ENCODE assay signal across 14 cellular contexts in genomic region chr7:157520249-157520648, GRCh38.
DNase-seq lines count a peak whose midpoint lies in the region; ATAC-seq, FAIRE-seq and TF ChIP-seq lines count a peak whose summit lies in the region.
"Had no signal": no experiment of that assay in that cellular context is flagged by ENCODE, and none has a peak within 500 bp of the region (broad histone marks: within the 10 kb centered on the region; RNA-seq: fewer than 3 reads in every experiment).

No MANE protein-coding gene starts in this region.

- H3K4me2 ChIP-seq in OCI-LY7 (ENCODE audit: low read length), result peak overlapping the region; percentile 36

- peaks cover 19% of the 10 kb centered on the region for H3K4me1 ChIP-seq in OCI-LY7 (ENCODE audit: insufficient read depth, low read length, poor library complexity, severe bottlenecking)

- peak overlapping the region; percentile 55 for H3K27ac ChIP-seq in OCI-LY7 (ENCODE audit: low read depth, low read length, poor library complexity, severe bottlenecking)

- FAIRE-seq in GM12891 (lab: Jason Lieb, UNC), result peak; percentile 72
- FAIRE-seq: H54 had no signal

- H2AFZ ChIP-seq in OCI-LY7 (ENCODE audit: low read length), result 0 out of 2 replicates have a peak overlapping the region, but pooled peaks have one; percentile 29

- DNase-seq in GM12891 (ENCODE audit: insufficient read length, low spot score), result peak; percentile 95
- DNase-seq in OCI-LY7 (ENCODE audit: low spot score), result peak; percentile 82
- DNase-seq in hepatic stellate cell (ENCODE audit: low spot score), result no peak
- DNase-seq in SIG-M5 treated with dmso at 0.1 percent for 504 hours (lab: John Stamatoyannopoulos, UW; ENCODE audit: unreplicated experiment), result no peak
- DNase-seq in DMS 273 treated with DMSO at 0.1 percent for 48 hours (lab: John Stamatoyannopoulos, UW), result no peak
- DNase-seq in activated gamma-delta T cell treated with Interleukin-2 at 50 U/mL for 16 hours, result no peak
- DNase-seq: activated CD8-positive, alpha-beta T cell treated with anti-CD3 and anti-CD28 coated beads, Interleukin-2, amount 10 ng/mL, durations not matched to agents 7 days and 5 days; amygdala; midbrain; NCI-H446; retina had no signal

- no peaks in the 10 kb centered on the region for H3K36me3 ChIP-seq in OCI-LY7 (ENCODE audit: insufficient read depth, low read length)

- intact Hi-C loops in OCI-LY7 (cut with micrococcal nuclease; ENCODE audit: unreplicated experiment), result no loop called here

- TF ChIP-seq CTCF in OCI-LY7 (conservative IDR thresholded peaks at IDR 0.05; ENCODE audit: low read length), result no peak

- H3K9me2 ChIP-seq in OCI-LY7 (ENCODE audit: insufficient read depth, low read length), result no peaks in the 10 kb centered on the region

- no peaks in the 10 kb centered on the region for H3K79me2 ChIP-seq in OCI-LY7 (ENCODE audit: insufficient read depth, low read depth, low read length)

- POLR2A ChIA-PET in OCI-LY7 (lab: Charles Lee), result no interaction called here

- H4K20me1 ChIP-seq in OCI-LY7 (ENCODE audit: insufficient read depth, low read length), result no peaks in the 10 kb centered on the region

- no peaks in the 10 kb centered on the region for H3K9me3 ChIP-seq in OCI-LY7 (ENCODE audit: low read length)

- TF ChIP-seq POLR2A in GM12891 (IDR thresholded peaks at IDR 0.05; ENCODE audit: low read depth, low read length), result no peak

- CTCF ChIA-PET in OCI-LY7 (lab: Charles Lee; ENCODE audit: unreplicated experiment), result no interaction called here

- ATAC-seq in GM19468 (IDR thresholded peaks at IDR 0.05; ENCODE audit: extremely low read depth, unreplicated experiment) (peak; percentile 89), HG03025 (IDR thresholded peaks at IDR 0.05; ENCODE audit: low FRiP score, unreplicated experiment) (peak; percentile 82)
- ATAC-seq: activated CD8-positive, alpha-beta T cell treated with anti-CD3 and anti-CD28 coated beads, Interleukin-2, amount 10 ng/mL, durations not matched to agents 7 days and 5 days had no signal

- H3K4me3 ChIP-seq in OCI-LY7 (ENCODE audit: low read depth, low read length, poor library complexity, severe bottlenecking), result peak overlapping the region; percentile 7

- BruUV-seq in OCI-LY7 (replicated peaks; lab: Mats Ljungman, UMichigan), result no TSS peak

TF ChIP-seq in GM12891, 5 proteins besides CTCF, POLR2A, EP300 and RAD21:
- TF ChIP-seq SPI1 (IDR thresholded peaks at IDR 0.05; ENCODE audit: low read depth, low read length) (peak; percentile 85), POLR2AphosphoS5 (IDR thresholded peaks at IDR 0.05; ENCODE audit: low read depth, low read length) (no peak), PAX5 (IDR thresholded peaks at IDR 0.05; ENCODE audit: insufficient read depth, low read length, severe bottlenecking) (peak; percentile 89), TAF1 (IDR thresholded peaks at IDR 0.05; ENCODE audit: low read depth, low read length) (no peak), POU2F2 (IDR thresholded peaks at IDR 0.05; ENCODE audit: low read depth, low read length) (peak; percentile 6; the same call in 1 of the 2 replicates)

Comparison
In these comparisons a context has a peak if more than half of its experiments do, and no peak if none do; other contexts are left out.
1. DNase-seq: peak in GM12891 (single experiment) and OCI-LY7 (single experiment); none in hepatic stellate cell (single experiment), SIG-M5 treated with dmso at 0.1 percent for 504 hours (single experiment), DMS 273 treated with DMSO at 0.1 percent for 48 hours (single experiment) and activated gamma-delta T cell treated with Interleukin-2 at 50 U/mL for 16 hours (single experiment).